Comparison of ENCODE assay signal across 8 cellular contexts in genomic region chr5:138213161-138214029, GRCh38. TPM values are rescaled to one million over a fixed set of nuclear protein-coding genes. Genes with fewer than 3 reads are reported as not detected.
DNase-seq lines count a peak whose midpoint lies in the region; ATAC-seq and TF ChIP-seq lines count a peak whose summit lies in the region.

A gene with protein sequence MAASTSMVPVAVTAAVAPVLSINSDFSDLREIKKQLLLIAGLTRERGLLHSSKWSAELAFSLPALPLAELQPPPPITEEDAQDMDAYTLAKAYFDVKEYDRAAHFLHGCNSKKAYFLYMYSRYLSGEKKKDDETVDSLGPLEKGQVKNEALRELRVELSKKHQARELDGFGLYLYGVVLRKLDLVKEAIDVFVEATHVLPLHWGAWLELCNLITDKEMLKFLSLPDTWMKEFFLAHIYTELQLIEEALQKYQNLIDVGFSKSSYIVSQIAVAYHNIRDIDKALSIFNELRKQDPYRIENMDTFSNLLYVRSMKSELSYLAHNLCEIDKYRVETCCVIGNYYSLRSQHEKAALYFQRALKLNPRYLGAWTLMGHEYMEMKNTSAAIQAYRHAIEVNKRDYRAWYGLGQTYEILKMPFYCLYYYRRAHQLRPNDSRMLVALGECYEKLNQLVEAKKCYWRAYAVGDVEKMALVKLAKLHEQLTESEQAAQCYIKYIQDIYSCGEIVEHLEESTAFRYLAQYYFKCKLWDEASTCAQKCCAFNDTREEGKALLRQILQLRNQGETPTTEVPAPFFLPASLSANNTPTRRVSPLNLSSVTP (minus strand): TSS chr5:138213323. CDS start chr5:138213312, 11 bp downstream.

- H3K4me3 Mint-ChIP-seq in endothelial cell (ENCODE audit: unreplicated experiment) (peak within 1 kb of the TSS; percentile 100), mesothelial cell of epicardium (peak within 1 kb of the TSS; percentile 99)

- H4K20me1 ChIP-seq in OCI-LY3 (ENCODE audit: insufficient read depth, low read length) = no peaks in the 10 kb centered on the region

- H3K27ac ChIP-seq in OCI-LY3 (ENCODE audit: low read length) = peak within 1 kb of the TSS; percentile 60

- H3K79me2 ChIP-seq in OCI-LY3 (ENCODE audit: low read length) = peaks cover 44% of the 10 kb centered on the region

- H3K4me1 ChIP-seq in OCI-LY3 (ENCODE audit: low read length) = peaks cover 4% of the 10 kb centered on the region; the same call in 1 of the 2 replicates

- H3K4me3 ChIP-seq in OCI-LY3 (ENCODE audit: low read length) = peak within 1 kb of the TSS; percentile 95

- H3K9me3 Mint-ChIP-seq in endothelial cell (ENCODE audit: unreplicated experiment) (no peaks in the 10 kb centered on the region), mesothelial cell of epicardium (no peaks in the 10 kb centered on the region)

- H2AFZ ChIP-seq in OCI-LY3 (ENCODE audit: low read depth, low read length) = peak within 1 kb of the TSS; percentile 86

- H3K4me1 Mint-ChIP-seq in endothelial cell (ENCODE audit: unreplicated experiment) = peaks cover 14% of the 10 kb centered on the region
- H3K4me1 Mint-ChIP-seq in mesothelial cell of epicardium = peaks cover 19% of the 10 kb centered on the region

- DNase-seq in D341Med (ENCODE audit: low spot score) (peak; percentile 93), HuH-7 (ENCODE audit: low spot score) (peak; percentile 95), endothelial cell (ENCODE audit: low spot score) (peak; percentile 86), mesothelial cell of epicardium (ENCODE audit: low spot score in 2 of 2, unreplicated experiment in 2 of 2) (peak; percentile 81 to 88)
- DNase-seq in activated CD8-positive, alpha-beta memory T cell treated with anti-CD3 and anti-CD28 coated beads, Interleukin-2, amount 50 U/mL, for 48 hours = peak; percentile 88
- peak; percentile 79 to 84 for DNase-seq in stimulated activated CD8-positive, alpha-beta memory T cell treated with anti-CD3 and anti-CD28 coated beads, Interleukin-15, amount 100 ng/mL, for 48 hours (ENCODE audit: low read depth in 2 of 2)

- peak within 1 kb of the TSS; percentile 84 for H3K9ac ChIP-seq in OCI-LY3 (ENCODE audit: low read length)

- peaks cover 3% of the 10 kb centered on the region for H3K27me3 Mint-ChIP-seq in endothelial cell (ENCODE audit: unreplicated experiment)
- H3K27me3 Mint-ChIP-seq in mesothelial cell of epicardium (ENCODE audit: low read depth) = no peaks in the 10 kb centered on the region

- H3K4me2 ChIP-seq in OCI-LY3 (ENCODE audit: low read length) = peak within 1 kb of the TSS; percentile 81

- H3K27me3 ChIP-seq in OCI-LY3 (ENCODE audit: low read depth, low read length) = no peaks in the 10 kb centered on the region

- ATAC-seq in GM21515 (IDR thresholded peaks at IDR 0.05; ENCODE audit: unreplicated experiment) = peak; percentile 94

- H3K36me3 Mint-ChIP-seq in endothelial cell (ENCODE audit: low read depth, unreplicated experiment) = peaks cover 5% of the 10 kb centered on the region
- peaks cover 5% of the 10 kb centered on the region for H3K36me3 Mint-ChIP-seq in mesothelial cell of epicardium

- no peaks in the 10 kb centered on the region for H3K9me3 ChIP-seq in OCI-LY3 (ENCODE audit: insufficient read depth, low read length)

- H3K27ac Mint-ChIP-seq in endothelial cell (ENCODE audit: unreplicated experiment) = peak within 1 kb of the TSS; percentile 97
- peak within 1 kb of the TSS; percentile 98 for H3K27ac Mint-ChIP-seq in mesothelial cell of epicardium

- TF ChIP-seq CTCF in OCI-LY3 (IDR thresholded peaks at IDR 0.05; ENCODE audit: low read depth, low read length) (no peak), endothelial cell (IDR thresholded peaks at IDR 0.05; ENCODE audit: unreplicated experiment) (no peak), mesothelial cell of epicardium (IDR thresholded peaks at IDR 0.05; ENCODE audit: unreplicated experiment) (no peak)

- no peaks in the 10 kb centered on the region for H3K36me3 ChIP-seq in OCI-LY3 (replicated peaks; ENCODE audit: low read depth, low read length)

RNA-seq across cellular contexts. Expression of the gene that starts here (rescaled TPM):
- total RNA-seq in endothelial cell (ENCODE audit: unreplicated experiment) (40.8 TPM), mesothelial cell of epicardium (37.6 to 44.1 TPM (median 39.0 TPM) in 3 replicates)

Comparison
In these comparisons a context has a peak if more than half of its experiments do, and no peak if none do; other contexts are left out.
1. Peak in every context shown above with its lines: DNase-seq, ATAC-seq, H3K4me3 ChIP-seq and H3K27ac ChIP-seq.